ENCODE assay signal across 11 cellular contexts in the genomic region with DNA sequence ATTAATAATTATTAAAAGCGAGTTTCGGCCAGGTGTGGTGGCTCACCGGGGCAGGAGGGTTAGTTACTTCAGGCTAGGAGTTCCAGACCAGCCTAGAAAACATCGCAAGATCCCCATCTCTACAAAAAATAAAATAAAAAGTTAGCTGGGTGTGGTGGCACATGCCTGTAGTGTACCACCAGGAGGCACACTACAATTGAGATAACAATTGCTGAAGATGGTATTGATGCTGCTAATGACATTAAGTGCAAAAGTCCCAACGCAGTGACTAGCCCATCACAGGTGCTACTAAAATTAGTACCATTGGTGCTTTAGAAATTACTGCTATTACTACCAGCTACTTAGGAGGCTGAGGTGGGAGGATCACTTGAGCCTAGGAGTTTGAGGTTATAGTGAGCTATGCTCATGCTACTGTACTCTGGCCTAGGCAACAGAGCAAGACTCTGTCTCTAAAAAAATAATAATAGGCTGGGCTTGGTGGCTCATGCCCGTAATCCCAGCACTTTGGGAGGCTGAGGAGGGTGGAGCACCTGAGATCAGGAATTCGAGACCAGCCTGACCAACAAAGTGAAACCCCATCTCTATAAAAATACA.
DNase-seq lines count a peak whose midpoint lies in the region; ATAC-seq and TF ChIP-seq lines count a peak whose summit lies in the region.
"Had no signal": no experiment of that assay in that cellular context is flagged by ENCODE, and none has a peak within 500 bp of the region (broad histone marks: within the 10 kb centered on the region; RNA-seq: fewer than 3 reads in every experiment).

No MANE protein-coding gene starts in this region.

- H3K79me2 ChIP-seq in PC-3 (ENCODE audit: low read length) = no peaks in the 10 kb centered on the region
- H3K79me2 ChIP-seq in hepatocyte = no peaks in the 10 kb centered on the region

- 69% methylated on average over 7 of the region's 7 CpGs for WGBS in hepatocyte (ENCODE audit: low lambda C conversion rate, missing lambda C conversion rate)

- no TSS peak for BruUV-seq in PC-3 (replicated peaks; lab: Mats Ljungman, UMichigan)

- peak; percentile 48 for ATAC-seq in GM21786 (IDR thresholded peaks at IDR 0.05; ENCODE audit: unreplicated experiment)
- peak; percentile 77 for ATAC-seq in PC-3
- ATAC-seq: sciatic nerve had no signal

- H3K9me2 ChIP-seq in PC-3 (replicated peaks; ENCODE audit: low read length) (no peaks in the 10 kb centered on the region), hepatocyte (replicated peaks; ENCODE audit: insufficient read depth) (no peaks in the 10 kb centered on the region)

- H3K4me3 ChIP-seq in AG04449 (ENCODE audit: low read depth, low read length) = no peak overlapping the region
- H3K4me3 ChIP-seq in PC-3 (ENCODE audit: low read length) = no peak overlapping the region
- no peak overlapping the region for H3K4me3 ChIP-seq in hepatocyte
- H3K4me3 ChIP-seq: tibial artery had no signal

- POLR2A ChIA-PET in AG04449 (lab: Yijun Ruan, JAX) (no interaction called here), PC-3 (lab: Charles Lee; ENCODE audit: unreplicated experiment) (no interaction called here)

- intact Hi-C loops in PC-3 (cut with micrococcal nuclease) = loop anchor here (1.0 to 5.0 kb wide), 3 partner anchors 147 to 263 kb away; no protein-coding TSS in a partner anchor

- H3K4me1 ChIP-seq in PC-3 (ENCODE audit: insufficient read depth, low read length) (no peaks in the 10 kb centered on the region), hepatocyte (ENCODE audit: insufficient read depth) (peaks cover 10% of the 10 kb centered on the region)
- H3K4me1 ChIP-seq: tibial artery had no signal

- no peak overlapping the region for H3K4me2 ChIP-seq in PC-3 (ENCODE audit: low read length)
- H3K4me2 ChIP-seq in hepatocyte = no peak overlapping the region

- H3K36me3 ChIP-seq in PC-3 (ENCODE audit: low read depth, low read length) = no peaks in the 10 kb centered on the region
- H3K36me3 ChIP-seq in hepatocyte (replicated peaks; ENCODE audit: insufficient read depth, low read depth) = no peaks in the 10 kb centered on the region
- H3K36me3 ChIP-seq: tibial artery had no signal

- H3K27me3 ChIP-seq in PC-3 (ENCODE audit: low read length) (no peaks in the 10 kb centered on the region), hepatocyte (no peaks in the 10 kb centered on the region)
- H3K27me3 ChIP-seq: tibial artery had no signal

- TF ChIP-seq CTCF in AG04449 (IDR thresholded peaks at IDR 0.05; ENCODE audit: insufficient read depth, low read length, missing control alignments) = peak; percentile 23
- TF ChIP-seq CTCF in PC-3 (conservative IDR thresholded peaks at IDR 0.05; ENCODE audit: low read depth, low read length) = peak; percentile 82
- TF ChIP-seq CTCF in hepatocyte (IDR thresholded peaks at IDR 0.05; ENCODE audit: poor library complexity) = peak; percentile 39

- H3F3A ChIP-seq in PC-3 (ENCODE audit: low read length, unreplicated experiment) = no peaks in the 10 kb centered on the region

- CTCF ChIA-PET in AG04449 (lab: Yijun Ruan, JAX) = interaction anchor here (0.5 to 6.0 kb wide), 15 partner anchors 10 to 269 kb away, joined by 3 to 37 read pairs (median 4); a partner anchor contains a TSS
- CTCF ChIA-PET in PC-3 (lab: Charles Lee) = interaction anchor here (0.5 to 0.7 kb wide), 5 partner anchors 18 to 238 kb away, joined by 3 to 7 read pairs (median 3); no protein-coding TSS in a partner anchor

- DNase-seq in AG04449 (ENCODE audit: low read depth, low spot score) (no peak), PC-3 (peak; percentile 54), hepatocyte (ENCODE audit: low spot score) (peak; percentile 16), NCI-H510A treated with DMSO at 0.1 percent for 48 hours (lab: John Stamatoyannopoulos, UW) (no peak), DMS153 treated with DMSO at 0.1 percent for 48 hours (lab: John Stamatoyannopoulos, UW; ENCODE audit: unreplicated experiment) (no peak), HPDE6-E6E7 (ENCODE audit: extremely low spot score) (no peak), OCI-M2 (lab: John Stamatoyannopoulos, UW; ENCODE audit: unreplicated experiment) (no peak)
- DNase-seq: activated T-cell treated with anti-CD3 and anti-CD28 coated beads, Interleukin-2, amount 50 U/mL, for 4 hours; tibial artery had no signal

- no peak overlapping the region for H3K27ac ChIP-seq in PC-3 (ENCODE audit: low read length)
- no peak overlapping the region for H3K27ac ChIP-seq in hepatocyte
- H3K27ac ChIP-seq: tibial artery had no signal

- no peak overlapping the region for H2AFZ ChIP-seq in PC-3 (ENCODE audit: low read length)
- H2AFZ ChIP-seq in hepatocyte = no peak overlapping the region

- no peak overlapping the region for H3K9ac ChIP-seq in PC-3 (ENCODE audit: low read length)

- H3K9me3 ChIP-seq in PC-3 (ENCODE audit: low read length) = no peaks in the 10 kb centered on the region
- no peaks in the 10 kb centered on the region for H3K9me3 ChIP-seq in hepatocyte (ENCODE audit: low read depth)
- H3K9me3 ChIP-seq: tibial artery had no signal

- H4K20me1 ChIP-seq in PC-3 (ENCODE audit: low read length) (no peaks in the 10 kb centered on the region), hepatocyte (ENCODE audit: insufficient read depth, poor library complexity, severe bottlenecking) (no peaks in the 10 kb centered on the region)

Comparison
In these comparisons a context has a peak if more than half of its experiments do, and no peak if none do; other contexts are left out.
1. DNase-seq: peak in PC-3 (single experiment) and hepatocyte (single experiment); none in AG04449 (single experiment), NCI-H510A treated with DMSO at 0.1 percent for 48 hours (single experiment), DMS153 treated with DMSO at 0.1 percent for 48 hours (single experiment), HPDE6-E6E7 (single experiment) and OCI-M2 (single experiment).
2. CTCF ChIP-seq: peak in every context shown above with its lines; median percentile 82 in PC-3; 39 in hepatocyte; 23 in AG04449.